Comparison of ENCODE assay signal across 20 cellular contexts in genomic region chr16:86049641-86050040, GRCh38.
DNase-seq lines count a peak whose midpoint lies in the region; ATAC-seq, FAIRE-seq and TF ChIP-seq lines count a peak whose summit lies in the region.
"Had no signal": no experiment of that assay in that cellular context is flagged by ENCODE, and none has a peak within 500 bp of the region (broad histone marks: within the 10 kb centered on the region; RNA-seq: fewer than 3 reads in every experiment).

No MANE protein-coding gene starts in this region.

- intact Hi-C loops in HepG2 (cut with micrococcal nuclease; ENCODE audit: unreplicated experiment) (no loop called here), CD14-positive monocyte (cut with micrococcal nuclease) (no loop called here)

- no peak for TF ChIP-seq RAD21 in HepG2 (CRISPR knock-in tag; IDR thresholded peaks at IDR 0.05)

- POLR2A ChIA-PET in HepG2 (lab: Yijun Ruan, JAX): no interaction called here
- POLR2A ChIA-PET in GM10248 (lab: Yijun Ruan, JAX): no interaction called here

- no peaks in the 10 kb centered on the region for H3K4me1 ChIP-seq in HepG2 (ENCODE audit: insufficient read depth, low read length)
- H3K4me1 ChIP-seq in osteoblast (ENCODE audit: insufficient read depth, low read length): no peaks in the 10 kb centered on the region

- H3K27me3 ChIP-seq in HepG2 (ENCODE audit: control insufficient read depth in 1 of 2, insufficient read depth in 2 of 2, low read length in 2 of 2) (peaks cover 2 to 29% of the 10 kb centered on the region in 2 experiments; a peak in 4 of 5 replicates), osteoblast (ENCODE audit: insufficient read depth, low read length) (peaks cover 23% of the 10 kb centered on the region)

- H3K4me3 ChIP-seq in HepG2 (replicated peaks in 1 of 3; ENCODE audit: insufficient read depth in 1 of 3, low read depth in 2 of 3, low read length in 3 of 3) (no peak overlapping the region), osteoblast (ENCODE audit: insufficient read depth, low read length) (no peak overlapping the region)
- H3K4me3 ChIP-seq: GM23248 had no signal

- H3K4me2 ChIP-seq in HepG2 (ENCODE audit: low read depth, low read length) (no peak overlapping the region), osteoblast (ENCODE audit: insufficient read depth, low read length) (no peak overlapping the region)

- H3K36me3 ChIP-seq in HepG2 (replicated peaks in 1 of 2; ENCODE audit: control insufficient read depth in 1 of 2, insufficient read depth in 2 of 2, low read length in 2 of 2) (no peaks in the 10 kb centered on the region), osteoblast (ENCODE audit: insufficient read depth, low read length) (no peaks in the 10 kb centered on the region)

- H3K4me1 Mint-ChIP-seq in chondrocyte (ENCODE audit: low read depth): no peaks in the 10 kb centered on the region
- no peaks in the 10 kb centered on the region for H3K4me1 Mint-ChIP-seq in CD14-positive monocyte

- BruUV-seq in HepG2 (replicated peaks; lab: Mats Ljungman, UMichigan): no TSS peak

- WGBS in HepG2 (ENCODE audit: low lambda C conversion rate): 60% methylated on average over 10 of the region's 10 CpGs

- H4K20me1 ChIP-seq in HepG2 (ENCODE audit: insufficient read depth, low read length) (no peaks in the 10 kb centered on the region), osteoblast (ENCODE audit: insufficient read depth, low read length) (no peaks in the 10 kb centered on the region)

- in situ Hi-C loops in HepG2 (cut with HindIII; ENCODE audit: extremely low pct_ligation_motif_present, low pct_unique_long_range_greater_than_20kb): loop anchor here (10.0 kb wide), 1 partner anchor 465 kb away; the partner anchor contains the start of gene FOXF1

- no peak overlapping the region for H3K4me3 Mint-ChIP-seq in chondrocyte (ENCODE audit: unreplicated experiment)
- no peak overlapping the region for H3K4me3 Mint-ChIP-seq in CD14-positive monocyte
- H3K4me3 Mint-ChIP-seq: CD4-positive, CD25-positive, alpha-beta regulatory T cell; CD8-positive, alpha-beta T cell had no signal

- no peak for ATAC-seq in HepG2
- ATAC-seq: CD8-positive, alpha-beta T cell had no signal

- H3K9me3 ChIP-seq in HepG2 (ENCODE audit: low read length): no peaks in the 10 kb centered on the region
- H3K9me3 ChIP-seq in osteoblast (ENCODE audit: low read depth, low read length): no peaks in the 10 kb centered on the region
- H3K9me3 ChIP-seq: Caco-2 had no signal

- TF ChIP-seq POLR2A in HepG2 (IDR thresholded peaks at IDR 0.05; ENCODE audit: insufficient read depth in 1 of 2, low read depth in 2 of 2, low read length in 2 of 2): no peak

- H3K36me3 Mint-ChIP-seq in chondrocyte (ENCODE audit: low read depth) (no peaks in the 10 kb centered on the region), CD14-positive monocyte (no peaks in the 10 kb centered on the region)
- H3K36me3 Mint-ChIP-seq: CD4-positive, CD25-positive, alpha-beta regulatory T cell; CD8-positive, alpha-beta T cell had no signal

- no peak for FAIRE-seq in HepG2 (lab: Jason Lieb, UNC)
- FAIRE-seq: GM12891, H1 had no signal

- H3K79me2 ChIP-seq in HepG2 (ENCODE audit: insufficient read depth, low read length) (no peaks in the 10 kb centered on the region), osteoblast (ENCODE audit: insufficient read depth, low read length) (no peaks in the 10 kb centered on the region)

- DNase-seq in chondrocyte (ENCODE audit: low spot score): peak; percentile 61
- no peak for DNase-seq in HepG2 (ENCODE audit: low spot score)
- peak; percentile 11 for DNase-seq in osteoblast (ENCODE audit: insufficient read length, low spot score, missing footprints)
- no peak for DNase-seq in CD14-positive monocyte (ENCODE audit: low spot score)
- no peak for DNase-seq in DMS153 treated with DMSO at 0.1 percent for 48 hours (lab: John Stamatoyannopoulos, UW; ENCODE audit: unreplicated experiment)
- DNase-seq in GM10248 (ENCODE audit: extremely low spot score): no peak
- no peak for DNase-seq in stimulated activated CD4-positive, alpha-beta T cell treated with anti-CD3 and anti-CD28 coated beads, Interleukin-4, amount 100 ng/mL, for 24 hours
- DNase-seq: C1 segment of cervical spinal cord; CD4-positive, CD25-positive, alpha-beta regulatory T cell; CD8-positive, alpha-beta T cell; DMS153; DMS79; EL; GDM1; GM23248; H7; HCEC 1CT had no signal

- no peak overlapping the region for H3K27ac Mint-ChIP-seq in chondrocyte (ENCODE audit: unreplicated experiment)
- H3K27ac Mint-ChIP-seq in CD14-positive monocyte: no peak overlapping the region
- H3K27ac Mint-ChIP-seq: CD4-positive, CD25-positive, alpha-beta regulatory T cell; CD8-positive, alpha-beta T cell had no signal

- H3K9me3 Mint-ChIP-seq in chondrocyte (ENCODE audit: low read depth) (no peaks in the 10 kb centered on the region), CD14-positive monocyte (no peaks in the 10 kb centered on the region)
- H3K9me3 Mint-ChIP-seq: CD4-positive, CD25-positive, alpha-beta regulatory T cell; CD8-positive, alpha-beta T cell had no signal

- H3K27ac ChIP-seq in HepG2 (ENCODE audit: extremely low read length, insufficient read depth, low read length): no peak overlapping the region
- no peak overlapping the region for H3K27ac ChIP-seq in osteoblast (ENCODE audit: low read depth, low read length)
- H3K27ac ChIP-seq: GM23248 had no signal

- H2AFZ ChIP-seq in HepG2 (ENCODE audit: low read length): no peak overlapping the region
- H2AFZ ChIP-seq in osteoblast (ENCODE audit: low read length): no peak overlapping the region
- H2AFZ ChIP-seq: GM23248 had no signal

- CTCF ChIA-PET in HepG2 (lab: Yijun Ruan, JAX; ENCODE audit: low intra/inter-chr PET ratio, low total read pairs): no interaction called here
- CTCF ChIA-PET in GM10248 (lab: Yijun Ruan, JAX): interaction anchor here (0.8 to 1.6 kb wide), 3 partner anchors 19 to 469 kb away, joined by 3 to 4 read pairs (median 4); no protein-coding TSS in a partner anchor

- TF ChIP-seq CTCF in chondrocyte (IDR thresholded peaks at IDR 0.05) (no peak), HepG2 (CRISPR knock-in tag; IDR thresholded peaks at IDR 0.05) (no peak), osteoblast (IDR thresholded peaks at IDR 0.05; ENCODE audit: extremely low read depth, low read depth, low read length) (no peak), CD14-positive monocyte (IDR thresholded peaks at IDR 0.05) (no peak), GM10248 (IDR thresholded peaks at IDR 0.05; ENCODE audit: control extremely low read depth, extremely low read depth, low read depth, missing control alignments) (no peak)

- TF ChIP-seq EP300 in HepG2 (IDR thresholded peaks at IDR 0.05; ENCODE audit: low read depth in 2 of 2, low read length in 2 of 2): no peak
- TF ChIP-seq EP300 in HepG2 (CRISPR knock-in tag; IDR thresholded peaks at IDR 0.05; ENCODE audit: borderline replicate concordance): no peak

- H3K27me3 Mint-ChIP-seq in chondrocyte (ENCODE audit: low read depth): peaks cover 61% of the 10 kb centered on the region
- peaks cover 26 to 46% (median 27%) of the 10 kb centered on the region in 3 donors for H3K27me3 Mint-ChIP-seq in CD14-positive monocyte (ENCODE audit: low read depth in 3 of 3)

- H3K9ac ChIP-seq in HepG2 (ENCODE audit: insufficient read depth, low read depth, low read length): no peak overlapping the region
- H3K9ac ChIP-seq: GM23248 had no signal

TF ChIP-seq in HepG2, 621 proteins besides CTCF, POLR2A, EP300 and RAD21:
- TF ChIP-seq ZNF629 (CRISPR knock-in tag; conservative IDR thresholded peaks at IDR 0.05): 0 out of 2 replicates have a peak, but pooled peaks have one; percentile 40
- peak; percentile 68 for TF ChIP-seq ZNF768 (CRISPR knock-in tag; IDR thresholded peaks at IDR 0.05)
- no peak for TF ChIP-seq ZSCAN25 (CRISPR knock-in tag; IDR thresholded peaks at IDR 0.05)

Comparison
In these comparisons a context has a peak if more than half of its experiments do, and no peak if none do; other contexts are left out.
1. DNase-seq: peak in chondrocyte (single experiment) and osteoblast (single experiment); none in HepG2 (single experiment), CD14-positive monocyte (single experiment), DMS153 treated with DMSO at 0.1 percent for 48 hours (single experiment), GM10248 (single experiment) and stimulated activated CD4-positive, alpha-beta T cell treated with anti-CD3 and anti-CD28 coated beads, Interleukin-4, amount 100 ng/mL, for 24 hours (single experiment).